ENCODE assay signal across 31 cellular contexts in the genomic region with DNA sequence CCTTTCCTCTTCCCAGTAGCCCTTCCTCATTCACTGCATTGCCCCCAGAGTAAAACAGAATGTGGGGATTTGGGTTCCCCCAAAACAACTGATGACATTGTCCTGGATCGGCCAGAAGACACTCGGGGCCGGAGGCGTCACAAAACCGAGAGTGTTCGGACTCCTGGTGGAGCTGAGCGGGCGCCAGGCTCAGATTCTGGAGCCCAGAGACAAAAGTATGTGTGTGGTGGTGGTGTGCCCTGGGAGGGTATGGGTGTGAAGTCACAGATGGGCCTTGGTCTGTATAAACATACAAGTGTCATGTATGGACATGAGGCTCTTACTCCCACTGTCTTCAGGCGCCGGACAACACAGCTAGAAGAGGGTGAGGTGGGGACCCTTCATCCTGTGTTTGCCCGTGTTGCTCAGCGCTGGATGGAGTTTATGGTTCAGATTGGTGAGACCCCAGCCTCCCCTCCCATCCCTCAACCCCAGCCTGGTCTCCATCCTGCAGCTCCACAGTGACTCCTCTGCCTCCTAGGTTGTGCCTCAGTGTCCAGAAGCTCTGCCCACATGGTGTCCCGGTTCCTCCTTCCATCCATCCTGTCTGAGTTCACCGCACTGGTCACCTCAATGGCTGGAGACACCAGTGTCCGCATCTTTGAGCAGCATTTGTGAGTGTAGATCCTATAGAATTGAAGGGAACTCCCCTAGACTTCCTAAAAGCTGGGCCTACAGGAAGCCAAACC. TPM values are rescaled to one million over a fixed set of nuclear protein-coding genes. Genes with fewer than 3 reads are reported as not detected.
DNase-seq lines count a peak whose midpoint lies in the region; ATAC-seq, FAIRE-seq and TF ChIP-seq lines count a peak whose summit lies in the region.
"Had no signal": no experiment of that assay in that cellular context is flagged by ENCODE, and none has a peak within 500 bp of the region (broad histone marks: within the 10 kb centered on the region; RNA-seq: fewer than 3 reads in every experiment).

No MANE protein-coding gene starts in this region.

- peaks cover 11% of the 10 kb centered on the region for H3K4me1 Mint-ChIP-seq in neural crest cell
- H3K4me1 Mint-ChIP-seq: CD14-positive monocyte had no signal

- H2AFZ ChIP-seq in K562 (ENCODE audit: low read depth, low read length) = no peak overlapping the region
- H2AFZ ChIP-seq: hepatocyte had no signal

- peak; percentile 30 for DNase-seq in activated CD8-positive, alpha-beta memory T cell treated with anti-CD3 and anti-CD28 coated beads, Interleukin-2, amount 50 U/mL, for 48 hours
- no peak for DNase-seq in activated CD8-positive, alpha-beta memory T cell treated with anti-CD3 and anti-CD28 coated beads, Interleukin-2, amount 50 U/mL, for 4 hours
- DNase-seq in K562 (ENCODE audit: extremely low read depth in 1 of 4, low spot score in 3 of 4) (no peak), neural crest cell (ENCODE audit: low read depth, low spot score) (no peak), transverse colon (peak; percentile 4), omental fat pad (ENCODE audit: low spot score) (no peak)
- DNase-seq: activated CD4-positive, alpha-beta T cell treated with anti-CD3 and anti-CD28 coated beads for 4 hours; amniotic stem cell; brain microvascular endothelial cell; gastrocnemius medialis; IMR-90; mesenchymal stem cell; NCI-H1694; NCI-H446; NCI-H774; SIG-M5; stimulated activated CD4-positive, alpha-beta T cell treated with anti-CD3 and anti-CD28 coated beads, Interleukin-4, amount 100 ng/mL, for 24 hours had no signal

- H3K36me3 ChIP-seq in K562 (ENCODE audit: control insufficient read depth, insufficient read depth, low read length) (peaks cover 32% of the 10 kb centered on the region; the same call in 2 of the 3 replicates), transverse colon (peaks cover 0 to 16% (median 8%) of the 10 kb centered on the region in 4 donors)

- intact Hi-C loops in K562 (cut with micrococcal nuclease) = no loop called here
- intact Hi-C loops in transverse colon (cut with DNase I; ENCODE audit: low total_unique reads) = no loop called here

- TF ChIP-seq EP300 in K562 (IDR thresholded peaks at IDR 0.05; ENCODE audit: low read length) (no peak), transverse colon (IDR thresholded peaks at IDR 0.05; ENCODE audit: low read depth) (no peak)

- peak overlapping the region; percentile 58 for H3K27ac Mint-ChIP-seq in neural crest cell (ENCODE audit: unreplicated experiment)
- H3K27ac Mint-ChIP-seq: activated T-helper 1 cell treated with anti-CD3 and anti-CD28 coated beads, Interleukin-12 subunit alpha, Interleukin-12 subunit beta, Interleukin-2, Interleukin-4 antibody, amounts not matched to agents 30 ng/mL and 10 ng/mL and 1 ng/mL, durations not matched to agents 14 hours and 24 hours and 36 hours; T-helper 2 cell treated with Interferon-gamma antibody and Interleukin-4, amounts not matched to agents 5 μg/mL and 100 μg/mL, for 36 hours had no signal

- H3K9me1 ChIP-seq in K562 (ENCODE audit: control insufficient read depth, insufficient read depth, low read length) = peaks cover 4% of the 10 kb centered on the region

- H3K36me3 Mint-ChIP-seq in neural crest cell (ENCODE audit: low read depth) = peaks cover 4% of the 10 kb centered on the region

- H3K9me3 ChIP-seq in K562 (replicated peaks; ENCODE audit: control insufficient read depth, insufficient read depth, low read depth, low read length) = no peaks in the 10 kb centered on the region
- no peaks in the 10 kb centered on the region for H3K9me3 ChIP-seq in transverse colon
- H3K9me3 ChIP-seq: gastrocnemius medialis, neutrophil, prostate gland, upper lobe of left lung had no signal

- in situ Hi-C loops in K562 (cut with MboI) (no loop called here), transverse colon (cut with MboI; ENCODE audit: low pct_ligation_motif_present in 1 of 4, low pct_unique_long_range_greater_than_20kb in 1 of 4, low sequenced_read_pairs in 3 of 4) (loop anchor here in 1 of 4 donors (25.0 kb wide), 1 partner anchor 196 kb away; no protein-coding TSS in a partner anchor)

- H3K27me3 Mint-ChIP-seq in neural crest cell (ENCODE audit: low read depth) = no peaks in the 10 kb centered on the region

- H3K27me3 ChIP-seq in K562 (ENCODE audit: control insufficient read depth in 2 of 2, insufficient read depth in 2 of 2, low read length in 2 of 2) (no peaks in the 10 kb centered on the region), transverse colon (no peaks in the 10 kb centered on the region)
- H3K27me3 ChIP-seq: brain microvascular endothelial cell, dorsolateral prefrontal cortex, gastrocnemius medialis, hepatocyte, neutrophil, upper lobe of left lung had no signal

- no peaks in the 10 kb centered on the region; the same call in 1 of the 2 replicates for H4K20me1 ChIP-seq in K562 (replicated peaks; ENCODE audit: control insufficient read depth, insufficient read depth, low read length)

- H3K79me2 ChIP-seq in K562 (ENCODE audit: control insufficient read depth, insufficient read depth, low read length) = no peaks in the 10 kb centered on the region
- H3K79me2 ChIP-seq: hepatocyte had no signal

- H3K4me2 ChIP-seq in K562 (ENCODE audit: insufficient read depth, low read length) = no peak overlapping the region
- H3K4me2 ChIP-seq: hepatocyte had no signal

- no peak for FAIRE-seq in K562 (lab: Jason Lieb, UNC)
- FAIRE-seq: A204.1, G401.6, RCC 7860 had no signal

- TF ChIP-seq CTCF in K562 (IDR thresholded peaks at IDR 0.05 in 2 of 3, conservative IDR thresholded peaks at IDR 0.05 in 1 of 3; ENCODE audit: insufficient read depth in 2 of 3, low read depth in 1 of 3, low read length in 3 of 3) = no peak
- TF ChIP-seq CTCF in neural crest cell (conservative IDR thresholded peaks at IDR 0.05) = no peak
- no peak for TF ChIP-seq CTCF in transverse colon (IDR thresholded peaks at IDR 0.05)
- TF ChIP-seq CTCF in omental fat pad (IDR thresholded peaks at IDR 0.05) = no peak

- no peak for TF ChIP-seq RAD21 in K562 (CRISPR knock-in tag; conservative IDR thresholded peaks at IDR 0.05 in 1 of 2, IDR thresholded peaks at IDR 0.05 in 1 of 2)

- POLR2A ChIA-PET in K562 (lab: Yijun Ruan, JAX) = interaction anchor here (0.6 to 1.3 kb wide), 9 partner anchors 8 to 530 kb away, joined by 3 to 6 read pairs (median 3); no protein-coding TSS in a partner anchor

- CTCF ChIA-PET in K562 (lab: Yijun Ruan, JAX; ENCODE audit: low intra/inter-chr PET ratio) = no interaction called here

- H3K4me3 Mint-ChIP-seq in neural crest cell = no peak overlapping the region
- H3K4me3 Mint-ChIP-seq: activated T-helper 1 cell treated with anti-CD3 and anti-CD28 coated beads, Interleukin-12 subunit alpha, Interleukin-12 subunit beta, Interleukin-2, Interleukin-4 antibody, amounts not matched to agents 30 ng/mL and 10 ng/mL and 1 ng/mL, durations not matched to agents 14 hours and 24 hours and 36 hours; CD14-positive monocyte; T-helper 2 cell treated with Interferon-gamma antibody and Interleukin-4, amounts not matched to agents 5 μg/mL and 100 μg/mL, for 36 hours had no signal

- H3K4me1 ChIP-seq in K562 (replicated peaks in 1 of 2; ENCODE audit: control insufficient read depth in 2 of 2, insufficient read depth in 2 of 2, low read length in 2 of 2) (peaks cover 8% of the 10 kb centered on the region in 2 experiments; a peak in 3 of 5 replicates), transverse colon (no peaks in the 10 kb centered on the region)
- H3K4me1 ChIP-seq: gastrocnemius medialis, prostate gland had no signal

- 82% methylated on average over 15 of the region's 15 CpGs for WGBS in K562 (ENCODE audit: insufficient coverage, low coverage, missing lambda C conversion rate)
- 94 to 100% methylated on average over 2 to 15 of the region's 15 CpGs for WGBS in transverse colon (ENCODE audit: low coverage in 1 of 2), 2 donors

- ATAC-seq in K562 = no peak
- ATAC-seq in HG03175 (IDR thresholded peaks at IDR 0.05; ENCODE audit: unreplicated experiment) = no peak
- no peak for ATAC-seq in GM21737 (IDR thresholded peaks at IDR 0.05; ENCODE audit: unreplicated experiment)
- no peak for ATAC-seq in omental fat pad (ENCODE audit: low FRiP score)
- ATAC-seq: gastrocnemius medialis, HCT116 had no signal

- 0 out of 4 replicates have a peak overlapping the region, but pooled peaks of 1 of the 2 experiments have one; percentile 21 for H3K9ac ChIP-seq in K562 (ENCODE audit: insufficient read depth in 1 of 2, low read depth in 2 of 2, low read length in 2 of 2)

- no peaks in the 10 kb centered on the region for H3K9me3 Mint-ChIP-seq in neural crest cell
- H3K9me3 Mint-ChIP-seq: activated T-helper 1 cell treated with anti-CD3 and anti-CD28 coated beads, Interleukin-12 subunit alpha, Interleukin-12 subunit beta, Interleukin-2, Interleukin-4 antibody, amounts not matched to agents 30 ng/mL and 10 ng/mL and 1 ng/mL, durations not matched to agents 14 hours and 24 hours and 36 hours; T-helper 2 cell treated with Interferon-gamma antibody and Interleukin-4, amounts not matched to agents 5 μg/mL and 100 μg/mL, for 36 hours had no signal

- H3K27ac ChIP-seq in K562 (ENCODE audit: extremely low read depth, low read depth, low read length) (no peak overlapping the region), transverse colon (no peak overlapping the region)
- H3K27ac ChIP-seq: brain microvascular endothelial cell, gastrocnemius medialis, hepatocyte, neutrophil, prostate gland, upper lobe of left lung had no signal

- TF ChIP-seq POLR2A in K562 (conservative IDR thresholded peaks at IDR 0.05) = no peak
- TF ChIP-seq POLR2A in transverse colon (IDR thresholded peaks at IDR 0.05) = no peak

- BruUV-seq in K562 (replicated peaks; lab: Mats Ljungman, UMichigan) = no TSS peak

- H3K4me3 ChIP-seq in K562 (no peak overlapping the region), transverse colon (no peak overlapping the region)
- H3K4me3 ChIP-seq: dorsolateral prefrontal cortex, gastrocnemius medialis, hepatocyte, prostate gland, upper lobe of left lung had no signal

RNA-seq across cellular contexts. Expression of gene HYI, which starts 12.4 kb away (rescaled TPM):
- 2.6 and 4.9 TPM in 2 replicates for total RNA-seq in K562 (2011; cell fraction: chromatin; rRNA removed; ENCODE audit: low replicate concordance)
- total RNA-seq in K562 (2011; cell fraction: nucleolus; rRNA removed) = 1.4 and 2.0 TPM in 2 replicates
- 2.6 and 3.3 TPM in 2 replicates for total RNA-seq in K562 (2011; cell fraction: nucleoplasm; rRNA removed)
- total RNA-seq in K562 (2014; rRNA removed) = 3.2 and 3.6 TPM in 2 replicates
- 0.38 and 0.69 TPM in 2 replicates for total RNA-seq in K562 (2014; rRNA removed; fragmentation: Illumina TruSeq; extraction: Trizol)
- 1.7 and 1.8 TPM in 2 replicates for total RNA-seq in K562 (2015; rRNA removed; fragmentation: Illumina TruSeq; extraction: Trizol)
- total RNA-seq in K562 (2021) = 2.2 and 3.2 TPM in 2 replicates
- polyA plus RNA-seq in K562 (2011; rRNA removed) = 1.1 and 1.2 TPM in 2 replicates
- 1.3 and 1.5 TPM in 2 replicates for polyA plus RNA-seq in K562 (2011; cell fraction: cytosol; rRNA removed)
- polyA plus RNA-seq in K562 (2011; cell fraction: nucleus; rRNA removed) = 6.8 and 7.2 TPM in 2 replicates
- polyA plus RNA-seq in K562 (2012) = 10.1 and 18.1 TPM in 2 replicates
- polyA plus RNA-seq in K562 (2014; fragmentation: Illumina TruSeq; extraction: Trizol) = 0.35 and 1.1 TPM in 2 replicates
- polyA plus RNA-seq in K562 (2014; fragmentation: Nextera tagmentation; extraction: Ambion mirVana) = under 1 TPM in 1 of 2 experiments, not detected in 1; 0.04 TPM
- 2.3 and 4.1 TPM in 2 replicates for polyA plus RNA-seq in K562 (2014; rRNA removed)
- polyA minus RNA-seq in K562 (2011; rRNA and poly(A)+ RNA removed) = 0.32 and 0.84 TPM in 2 replicates
- not detected in 2 replicates for polyA minus RNA-seq in K562 (2011; cell fraction: cytosol; rRNA and poly(A)+ RNA removed)
- polyA minus RNA-seq in K562 (2011; cell fraction: nucleus; rRNA and poly(A)+ RNA removed) = 1.4 and 1.8 TPM in 2 replicates
- total RNA-seq in neural crest cell = 42.9 and 46.6 TPM in 2 replicates
- total RNA-seq in transverse colon = 100 to 1,000 TPM in 3 of 4 donors, 10 to 100 TPM in 1; 71.1 to 126 (median 119) TPM
- 10 to 100 TPM; 39.5 to 59.0 (median 53.2) TPM for total RNA-seq in omental fat pad

RNA-seq across cellular contexts. Expression of gene SZT2, which starts 51.6 kb away (rescaled TPM):
- total RNA-seq in K562 (2011; cell fraction: chromatin; rRNA removed; ENCODE audit: low replicate concordance) = 328 and 537 TPM in 2 replicates
- total RNA-seq in K562 (2011; cell fraction: nucleolus; rRNA removed) = 162 and 172 TPM in 2 replicates
- total RNA-seq in K562 (2011; cell fraction: nucleoplasm; rRNA removed) = 193 and 226 TPM in 2 replicates
- total RNA-seq in K562 (2014; rRNA removed) (9.2 and 11.5 TPM in 2 replicates), K562 (2014; rRNA removed; fragmentation: Illumina TruSeq; extraction: Trizol) (12.8 and 14.5 TPM in 2 replicates), K562 (2015; rRNA removed; fragmentation: Illumina TruSeq; extraction: Trizol) (14.4 and 15.8 TPM in 2 replicates), K562 (2021) (27.0 and 31.0 TPM in 2 replicates), neural crest cell (39.4 and 42.0 TPM in 2 replicates), transverse colon (100 to 1,000 TPM in 2 of 4 donors, 10 to 100 TPM in 2; 43.1 to 106 (median 82.2) TPM), omental fat pad (10 to 100 TPM; 26.4 to 61.9 (median 36.7) TPM)
- polyA plus RNA-seq in K562 (2011; rRNA removed) (9.1 and 14.4 TPM in 2 replicates), K562 (2014; fragmentation: Illumina TruSeq; extraction: Trizol) (14.7 and 15.1 TPM in 2 replicates), K562 (2014; fragmentation: Nextera tagmentation; extraction: Ambion mirVana) (1 to 10 TPM in 1 of 2 experiments, under 1 TPM in 1; 0.88 to 1.3 TPM), K562 (2014; rRNA removed) (16.7 and 18.4 TPM in 2 replicates)
- 5.5 and 7.0 TPM in 2 replicates for polyA plus RNA-seq in K562 (2011; cell fraction: cytosol; rRNA removed)
- 89.3 and 112 TPM in 2 replicates for polyA plus RNA-seq in K562 (2011; cell fraction: nucleus; rRNA removed)
- polyA plus RNA-seq in K562 (2012) = 12.1 and 24.7 TPM in 2 replicates
- 54.3 and 67.1 TPM in 2 replicates for polyA minus RNA-seq in K562 (2011; rRNA and poly(A)+ RNA removed)
- polyA minus RNA-seq in K562 (2011; cell fraction: cytosol; rRNA and poly(A)+ RNA removed) = 8.7 and 15.7 TPM in 2 replicates
- polyA minus RNA-seq in K562 (2011; cell fraction: nucleus; rRNA and poly(A)+ RNA removed) = 52.0 and 88.4 TPM in 2 replicates

RNA-seq across cellular contexts. Expression of gene MED8, which starts 51.7 kb away (rescaled TPM):
- 84.8 and 86.1 TPM in 2 replicates for total RNA-seq in K562 (2011; cell fraction: chromatin; rRNA removed; ENCODE audit: low replicate concordance)
- total RNA-seq in K562 (2011; cell fraction: nucleolus; rRNA removed) = 36.7 and 38.5 TPM in 2 replicates
- 68.3 and 88.3 TPM in 2 replicates for total RNA-seq in K562 (2011; cell fraction: nucleoplasm; rRNA removed)
- total RNA-seq in K562 (2014; rRNA removed) = 51.5 and 51.7 TPM in 2 replicates
- 52.7 and 56.4 TPM in 2 replicates for total RNA-seq in K562 (2014; rRNA removed; fragmentation: Illumina TruSeq; extraction: Trizol)
- 51.7 and 52.1 TPM in 2 replicates for total RNA-seq in K562 (2015; rRNA removed; fragmentation: Illumina TruSeq; extraction: Trizol)
- 57.7 and 60.7 TPM in 2 replicates for total RNA-seq in K562 (2021)
- polyA plus RNA-seq in K562 (2011; rRNA removed) = 23.0 and 30.9 TPM in 2 replicates
- 19.9 and 32.8 TPM in 2 replicates for polyA plus RNA-seq in K562 (2011; cell fraction: cytosol; rRNA removed)
- polyA plus RNA-seq in K562 (2011; cell fraction: nucleus; rRNA removed) = 44.6 and 77.2 TPM in 2 replicates
- polyA plus RNA-seq in K562 (2012) = 57.3 and 73.4 TPM in 2 replicates
- polyA plus RNA-seq in K562 (2014; fragmentation: Illumina TruSeq; extraction: Trizol) = 55.3 and 60.3 TPM in 2 replicates
- 100 to 1,000 TPM; 104 to 120 TPM for polyA plus RNA-seq in K562 (2014; fragmentation: Nextera tagmentation; extraction: Ambion mirVana)
- 32.3 and 37.6 TPM in 2 replicates for polyA plus RNA-seq in K562 (2014; rRNA removed)
- 25.5 and 32.5 TPM in 2 replicates for polyA minus RNA-seq in K562 (2011; rRNA and poly(A)+ RNA removed)
- 13.7 and 19.7 TPM in 2 replicates for polyA minus RNA-seq in K562 (2011; cell fraction: cytosol; rRNA and poly(A)+ RNA removed)
- 20.7 and 50.4 TPM in 2 replicates for polyA minus RNA-seq in K562 (2011; cell fraction: nucleus; rRNA and poly(A)+ RNA removed)
- 30.8 and 33.9 TPM in 2 replicates for total RNA-seq in neural crest cell
- total RNA-seq in transverse colon = 10 to 100 TPM; 12.7 to 41.9 (median 25.0) TPM
- 10 to 100 TPM; 26.3 to 51.4 (median 37.1) TPM for total RNA-seq in omental fat pad

Comparison
In these comparisons a context has a peak if more than half of its experiments do, and no peak if none do; other contexts are left out.
1. DNase-seq: peak in activated CD8-positive, alpha-beta memory T cell treated with anti-CD3 and anti-CD28 coated beads, Interleukin-2, amount 50 U/mL, for 48 hours (single experiment) and transverse colon (single experiment); none in activated CD8-positive, alpha-beta memory T cell treated with anti-CD3 and anti-CD28 coated beads, Interleukin-2, amount 50 U/mL, for 4 hours (single experiment), K562 (0 of 4), neural crest cell (single experiment) and omental fat pad (single experiment).